In genomic region chr14:34111505-34111904, GRCh38 we compare ENCODE assay signal across 12 cellular contexts.
"Had no signal": no experiment of that assay in that cellular context is flagged by ENCODE, and none has a peak within 500 bp of the region (broad histone marks: within the 10 kb centered on the region; RNA-seq: fewer than 3 reads in every experiment).

No MANE protein-coding gene starts in this region.

- ATAC-seq: gastrocnemius medialis, left cardiac atrium, natural killer cell, right cardiac atrium had no signal

- H3K27ac ChIP-seq: epithelial cell of prostate, esophagus muscularis mucosa, gastrocnemius medialis had no signal

- H3K4me3 Mint-ChIP-seq: natural killer cell, neural crest cell had no signal

- H3K27ac Mint-ChIP-seq: natural killer cell had no signal

- H3K9me3 ChIP-seq: esophagus muscularis mucosa, gastrocnemius medialis had no signal

- DNase-seq: effector memory CD4-positive, alpha-beta T cell; gastrocnemius medialis; glutamatergic neuron; left cardiac atrium; natural killer cell; right cardiac atrium; stimulated activated CD4-positive, alpha-beta T cell treated with anti-CD3 and anti-CD28 coated beads, Interleukin-2, amount 100 ng/mL, for 48 hours; stimulated activated naive CD4-positive, alpha-beta T cell treated with Interleukin-2 at 50 U/mL for 16 hours had no signal

- H3K4me1 ChIP-seq: gastrocnemius medialis had no signal

- H3K27me3 ChIP-seq: esophagus muscularis mucosa, gastrocnemius medialis had no signal

- H3K4me3 ChIP-seq: esophagus muscularis mucosa, gastrocnemius medialis, smooth muscle cell had no signal

- H3K36me3 Mint-ChIP-seq: natural killer cell had no signal

- H3K4me1 Mint-ChIP-seq: natural killer cell had no signal

- H3K36me3 ChIP-seq: esophagus muscularis mucosa, gastrocnemius medialis had no signal
